8 cellular contexts compared by ENCODE assay signal in the genomic region with DNA sequence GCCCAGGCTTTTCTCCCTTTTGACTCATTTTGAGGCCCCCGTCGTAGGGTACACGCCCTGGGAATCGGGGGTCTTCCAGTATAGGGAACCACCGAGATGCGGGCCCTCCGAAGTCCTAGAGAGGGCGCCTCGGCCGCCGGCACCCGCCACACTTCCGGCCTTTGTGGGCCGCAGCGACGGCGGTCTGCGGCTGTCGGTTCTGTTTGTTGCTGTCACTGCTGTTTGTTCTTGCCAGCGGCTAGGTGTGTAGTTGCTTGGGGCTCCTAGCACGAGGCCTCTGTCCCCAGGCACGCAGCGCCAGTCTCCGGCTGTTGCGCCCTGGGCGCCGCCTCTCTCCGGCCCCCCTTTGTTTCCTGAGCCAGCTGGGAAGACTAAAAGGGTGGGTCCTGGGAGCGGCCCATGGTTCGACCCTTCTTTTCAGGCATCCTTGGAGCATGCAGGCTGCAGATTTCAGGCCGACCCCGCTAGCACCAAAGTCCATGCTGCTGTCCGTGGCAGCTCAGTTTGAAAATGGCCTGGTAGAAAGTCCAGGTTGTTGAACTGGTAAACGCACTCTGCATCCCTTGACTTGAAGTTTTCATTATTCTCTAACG. TPM values are rescaled to one million over a fixed set of nuclear protein-coding genes. Genes with fewer than 3 reads are reported as not detected.
A peak's percentile ranks its signal among the peaks of the same experiment; 100 is the strongest.
DNase-seq lines count a peak whose midpoint lies in the region; ATAC-seq, FAIRE-seq and TF ChIP-seq lines count a peak whose summit lies in the region.

No MANE protein-coding gene starts in this region.

- no peaks in the 10 kb centered on the region for H3K9me3 ChIP-seq in gastroesophageal sphincter

- H3K4me3 Mint-ChIP-seq in progenitor cell of endocrine pancreas (ENCODE audit: low read depth), result peak overlapping the region; percentile 42

- WGBS in gastroesophageal sphincter (ENCODE audit: low coverage in 1 of 2), 2 donors, result 0 to 4% methylated on average over 2 to 14 of the region's 35 CpGs
- WGBS in urinary bladder, result 4% methylated on average over 35 of the region's 35 CpGs

- peak; percentile 69 for ATAC-seq in gastroesophageal sphincter
- ATAC-seq in GM21737 (IDR thresholded peaks at IDR 0.05; ENCODE audit: unreplicated experiment), result no peak

- TF ChIP-seq CTCF in gastroesophageal sphincter (IDR thresholded peaks at IDR 0.05) (peak in 3 of 4 experiments; percentile 50 to 58 (median 54)), progenitor cell of endocrine pancreas (IDR thresholded peaks at IDR 0.05; ENCODE audit: unreplicated experiment) (no peak)

- no peaks in the 10 kb centered on the region for H3K27me3 ChIP-seq in gastroesophageal sphincter

- H3K4me3 ChIP-seq in gastroesophageal sphincter (peak overlapping the region; percentile 38 to 60), urinary bladder (ENCODE audit: low read depth, low read length) (peak overlapping the region; percentile 41)

- H3K27me3 Mint-ChIP-seq in progenitor cell of endocrine pancreas, result no peaks in the 10 kb centered on the region

- DNase-seq in GM12891 (ENCODE audit: insufficient read length, low spot score) (peak; percentile 63), NCI-H748 (lab: John Stamatoyannopoulos, UW; ENCODE audit: unreplicated experiment) (peak; percentile 83), progenitor cell of endocrine pancreas (ENCODE audit: low spot score, unreplicated experiment) (no peak), NCI-H2029 treated with DMSO at 0.1 percent for 48 hours (lab: John Stamatoyannopoulos, UW) (no peak)
- DNase-seq in activated T-helper 9 cell treated with anti-CD3 and anti-CD28 coated beads, Interleukin-2, amount 50 U/mL, for 16 hours (ENCODE audit: low read depth), result peak; percentile 57

- no peaks in the 10 kb centered on the region for H3K9me3 Mint-ChIP-seq in progenitor cell of endocrine pancreas (ENCODE audit: low read depth)

- FAIRE-seq in GM12891 (lab: Jason Lieb, UNC), result peak; percentile 68

- TF ChIP-seq POLR2A in GM12891 (IDR thresholded peaks at IDR 0.05; ENCODE audit: low read depth, low read length) (peak; percentile 74), gastroesophageal sphincter (IDR thresholded peaks at IDR 0.05) (peak; percentile 16 to 52)

- H3K27ac ChIP-seq in gastroesophageal sphincter (peak overlapping the region; percentile 25 to 78 (median 70)), urinary bladder (ENCODE audit: low read depth) (peak overlapping the region; percentile 73)

- H3K36me3 ChIP-seq in gastroesophageal sphincter, result no peaks in the 10 kb centered on the region
- no peaks in the 10 kb centered on the region for H3K36me3 ChIP-seq in urinary bladder (ENCODE audit: insufficient read depth)

- H3K4me1 Mint-ChIP-seq in progenitor cell of endocrine pancreas (ENCODE audit: low read depth), result peaks cover 24% of the 10 kb centered on the region

- H3K4me1 ChIP-seq in gastroesophageal sphincter (peaks cover 0 to 25% (median 0%) of the 10 kb centered on the region in 3 donors), urinary bladder (ENCODE audit: insufficient read depth) (no peaks in the 10 kb centered on the region)

- peak overlapping the region; percentile 23 for H3K27ac Mint-ChIP-seq in progenitor cell of endocrine pancreas

- TF ChIP-seq EP300 in gastroesophageal sphincter (IDR thresholded peaks at IDR 0.05), result no peak

- no peaks in the 10 kb centered on the region for H3K36me3 Mint-ChIP-seq in progenitor cell of endocrine pancreas (ENCODE audit: insufficient read depth)

TF ChIP-seq in GM12891, 5 proteins besides CTCF, POLR2A, EP300 and RAD21:
- TF ChIP-seq SPI1 (IDR thresholded peaks at IDR 0.05; ENCODE audit: low read depth, low read length) (peak; percentile 19; the same call in 1 of the 2 replicates), TAF1 (IDR thresholded peaks at IDR 0.05; ENCODE audit: low read depth, low read length) (peak; percentile 91), POU2F2 (IDR thresholded peaks at IDR 0.05; ENCODE audit: low read depth, low read length) (no peak), POLR2AphosphoS5 (IDR thresholded peaks at IDR 0.05; ENCODE audit: low read depth, low read length) (peak; percentile 77)

RNA-seq across cellular contexts. Expression of gene ZKSCAN1, which starts 17.8 kb away (rescaled TPM):
- polyA plus RNA-seq in GM12891 (2012; ENCODE audit: low read depth, missing spikeins), result 10.5 TPM
- total RNA-seq in gastroesophageal sphincter, result 10 to 100 TPM; 31.6 to 35.5 (median 31.7) TPM
- total RNA-seq in progenitor cell of endocrine pancreas, result 196 and 209 TPM in 2 replicates
- total RNA-seq in urinary bladder, result 51.5 TPM
- polyA plus RNA-seq in urinary bladder, result 14.3 TPM

RNA-seq across cellular contexts. Expression of gene AZGP1, which starts 21.8 kb away (rescaled TPM):
- not detected for polyA plus RNA-seq in GM12891 (2012; ENCODE audit: low read depth, missing spikeins)
- total RNA-seq in gastroesophageal sphincter (100 to 1,000 TPM in 1 of 4 donors, 1 to 10 TPM in 3; 1.5 to 128 (median 4.5) TPM), progenitor cell of endocrine pancreas (not detected in 2 replicates), urinary bladder (1.9 TPM)
- polyA plus RNA-seq in urinary bladder, result 9.3 TPM

RNA-seq across cellular contexts. Expression of gene ZSCAN21, which starts 51.9 kb away (rescaled TPM):
- polyA plus RNA-seq in GM12891 (2012; ENCODE audit: low read depth, missing spikeins), result 6.7 TPM
- total RNA-seq in gastroesophageal sphincter (10 to 100 TPM; 14.0 to 21.9 (median 20.9) TPM), progenitor cell of endocrine pancreas (20.7 and 22.8 TPM in 2 replicates), urinary bladder (10.4 TPM)
- 11.6 TPM for polyA plus RNA-seq in urinary bladder

Comparison
In these comparisons a context has a peak if more than half of its experiments do, and no peak if none do; other contexts are left out.
1. DNase-seq: peak in GM12891 (single experiment), NCI-H748 (single experiment) and activated T-helper 9 cell treated with anti-CD3 and anti-CD28 coated beads, Interleukin-2, amount 50 U/mL, for 16 hours (single experiment); none in progenitor cell of endocrine pancreas (single experiment) and NCI-H2029 treated with DMSO at 0.1 percent for 48 hours (single experiment).